In the genomic region with DNA sequence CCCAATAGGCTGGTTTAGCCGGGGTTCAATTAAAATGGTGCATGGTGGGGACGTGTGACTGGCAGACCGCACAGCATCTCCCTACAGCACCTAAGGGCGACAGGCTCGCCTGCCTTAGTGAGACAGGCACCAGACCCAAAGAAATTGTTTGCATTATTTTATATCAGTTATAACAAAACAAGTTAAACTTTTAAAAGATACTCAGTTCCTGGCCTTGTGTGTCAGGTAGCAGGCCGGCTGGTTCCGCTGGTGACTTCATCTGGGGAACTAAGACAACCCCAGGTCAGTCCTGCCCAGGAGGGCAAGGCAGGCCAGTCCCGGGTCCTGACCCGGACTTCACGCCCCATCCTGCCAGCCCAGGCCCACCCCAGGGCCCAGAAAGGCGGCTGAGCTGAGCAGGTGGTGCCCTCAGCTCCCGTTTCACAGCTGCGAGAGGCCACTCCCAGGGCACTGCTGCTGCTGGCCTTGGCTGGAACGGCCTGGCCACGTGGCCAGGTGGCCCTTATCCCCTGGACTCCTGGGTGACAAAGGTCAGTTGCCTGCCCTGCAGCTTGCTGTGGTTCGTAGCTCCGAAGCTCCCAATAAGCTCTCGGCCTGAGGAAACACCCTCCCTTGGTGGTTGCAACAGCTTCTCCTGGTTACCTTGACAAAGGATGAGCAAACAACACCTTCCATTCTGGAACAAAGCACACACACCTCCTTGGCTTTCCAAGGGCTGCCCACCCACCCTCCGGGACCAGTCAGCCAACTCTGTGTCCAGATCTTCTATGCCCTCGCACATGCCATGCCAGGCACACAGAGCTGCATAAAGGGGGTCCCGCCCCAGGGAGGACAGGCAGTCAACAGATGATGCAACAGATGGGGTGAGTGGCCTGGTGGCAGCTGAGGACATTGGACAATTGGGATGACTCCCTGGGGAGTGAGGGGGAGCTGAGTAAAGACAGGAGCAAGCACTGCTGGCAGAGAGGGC, we compare ENCODE assay signal across 1 cellular context.
TF ChIP-seq lines count a peak whose summit lies in the region.

No MANE protein-coding gene starts in this region.

TF ChIP-seq in HepG2, 621 proteins besides CTCF, POLR2A, EP300 and RAD21 (continued from another document and continues in another):
- TF ChIP-seq ZNF513 (CRISPR knock-in tag; conservative IDR thresholded peaks at IDR 0.05) (no peak), RELA (CRISPR knock-in tag; IDR thresholded peaks at IDR 0.05) (no peak), REST (IDR thresholded peaks at IDR 0.05; ENCODE audit: borderline replicate concordance in 1 of 2, low read depth in 1 of 2, low read length in 2 of 2) (0 out of 4 replicates have a peak, but pooled peaks of 1 of the 2 experiments have one; percentile 3), ZNF850 (CRISPR knock-in tag; conservative IDR thresholded peaks at IDR 0.05) (no peak), RFX1 (IDR thresholded peaks at IDR 0.05) (peak; percentile 75), SIX1 (CRISPR knock-in tag; IDR thresholded peaks at IDR 0.05; ENCODE audit: borderline replicate concordance) (peak; percentile 70; the same call in 1 of the 2 replicates), HNRNPK (IDR thresholded peaks at IDR 0.05; ENCODE audit: low read depth, low read length, poor library complexity, severe bottlenecking) (no peak), U2AF1 (optimal IDR thresholded peaks at IDR 0.05; ENCODE audit: low read depth, low read length) (no peak), FOXA1 (IDR thresholded peaks at IDR 0.05) (no peak), FOXA1 (CRISPR knock-in tag; IDR thresholded peaks at IDR 0.05) (peak; percentile 76), SRSF4 (IDR thresholded peaks at IDR 0.05; ENCODE audit: low read depth, low read length, poor library complexity, severe bottlenecking) (no peak), PHB2 (IDR thresholded peaks at IDR 0.05; ENCODE audit: partially characterized antibody) (no peak), ZNF407 (CRISPR knock-in tag; IDR thresholded peaks at IDR 0.05; ENCODE audit: not compliant biosample characterization) (no peak), ZNF615 (CRISPR knock-in tag; IDR thresholded peaks at IDR 0.05; ENCODE audit: borderline replicate concordance) (0 out of 2 replicates have a peak, but pooled peaks have one; percentile 48), ZNF230 (CRISPR knock-in tag; IDR thresholded peaks at IDR 0.05) (peak; percentile 97), MZF1 (CRISPR knock-in tag; IDR thresholded peaks at IDR 0.05; ENCODE audit: borderline replicate concordance) (peak; percentile 98), ZBTB38 (CRISPR knock-in tag; IDR thresholded peaks at IDR 0.05) (peak; percentile 98), HOXA5 (CRISPR knock-in tag; IDR thresholded peaks at IDR 0.05) (peak; percentile 91), HOXA9 (CRISPR knock-in tag; IDR thresholded peaks at IDR 0.05; ENCODE audit: borderline replicate concordance) (peak; percentile 91), ZNF18 (CRISPR knock-in tag; IDR thresholded peaks at IDR 0.05; ENCODE audit: insufficient replicate concordance) (peak; percentile 98), YEATS2 (CRISPR knock-in tag; IDR thresholded peaks at IDR 0.05; ENCODE audit: borderline replicate concordance) (peak; percentile 79; the same call in 1 of the 2 replicates), SMAD3 (CRISPR knock-in tag; IDR thresholded peaks at IDR 0.05) (peak; percentile 94; the same call in 1 of the 2 replicates), MAX (IDR thresholded peaks at IDR 0.05) (peak; percentile 100), DMAP1 (CRISPR knock-in tag; IDR thresholded peaks at IDR 0.05) (peak; percentile 99), KDM4B (CRISPR knock-in tag; IDR thresholded peaks at IDR 0.05) (peak; percentile 88; the same call in 1 of the 2 replicates), ARID4A (CRISPR knock-in tag; IDR thresholded peaks at IDR 0.05; ENCODE audit: borderline replicate concordance) (peak; percentile 92), NFYB (CRISPR knock-in tag; IDR thresholded peaks at IDR 0.05) (peak; percentile 75), ZNF282 (IDR thresholded peaks at IDR 0.05; ENCODE audit: partially characterized antibody) (no peak), TBX2 (CRISPR knock-in tag; IDR thresholded peaks at IDR 0.05; ENCODE audit: borderline replicate concordance) (peak; percentile 99), ZNF773 (CRISPR knock-in tag; IDR thresholded peaks at IDR 0.05; ENCODE audit: borderline replicate concordance) (no peak; the same call in 1 of the 2 replicates), TBP (CRISPR knock-in tag; IDR thresholded peaks at IDR 0.05) (no peak), MBNL3 (CRISPR knock-in tag; conservative IDR thresholded peaks at IDR 0.05) (no peak), TEAD3 (CRISPR knock-in tag; optimal IDR thresholded peaks at IDR 0.05; ENCODE audit: borderline replicate concordance) (peak; percentile 80)
